Comparison of ENCODE assay signal across 1 cellular context in the genomic region with DNA sequence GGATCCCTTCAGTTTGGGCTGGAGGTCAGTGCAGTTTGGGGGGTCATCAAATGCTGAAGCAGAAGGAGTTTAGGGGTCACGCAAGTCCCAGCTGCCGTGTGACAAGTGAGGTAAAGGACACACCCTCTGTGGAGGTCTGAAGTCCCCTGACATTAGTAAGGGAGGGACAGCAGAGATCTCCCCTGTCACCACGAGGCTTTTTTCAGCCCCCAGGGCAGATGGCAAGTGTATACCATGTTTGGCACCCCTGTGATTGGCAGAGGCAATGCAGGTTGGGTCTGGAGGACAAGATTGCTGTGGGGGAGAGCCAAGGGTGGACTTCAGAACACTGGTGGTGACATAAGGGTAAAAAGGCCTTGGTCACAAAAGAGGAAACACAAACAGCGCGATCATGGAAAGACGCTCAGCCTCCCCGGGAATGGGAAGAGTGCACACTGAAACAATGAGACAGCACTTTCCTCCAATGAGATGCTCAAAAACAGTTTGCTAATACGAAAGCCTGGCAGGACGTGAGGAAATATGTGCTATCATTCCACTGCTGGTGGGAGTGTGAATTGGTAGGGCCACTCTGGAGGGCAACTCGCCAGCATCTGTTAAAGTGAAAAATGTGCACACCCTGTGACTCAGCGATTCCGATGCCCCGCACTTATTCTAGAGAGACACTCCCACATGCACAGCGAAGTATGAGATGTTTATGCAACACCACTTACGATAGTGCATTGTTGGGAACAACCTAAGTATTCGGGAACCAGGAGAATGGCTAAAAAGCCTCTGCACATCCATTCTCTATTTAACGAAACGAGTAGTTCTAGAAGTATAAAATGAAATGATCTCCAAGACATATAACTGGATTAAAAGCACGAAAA.
TF ChIP-seq lines count a peak whose summit lies in the region.

No MANE protein-coding gene starts in this region.

TF ChIP-seq in HCT116, 20 proteins besides CTCF, POLR2A, EP300 and RAD21 (continued from another document):
- TF ChIP-seq ATF3 (IDR thresholded peaks at IDR 0.05) (no peak), EZH2phosphoT487 (IDR thresholded peaks at IDR 0.05; ENCODE audit: borderline replicate concordance) (no peak), POLR2AphosphoS5 (IDR thresholded peaks at IDR 0.05; ENCODE audit: low read depth, low read length) (peak; percentile 51; the same call in 1 of the 2 replicates), SIN3A (IDR thresholded peaks at IDR 0.05; ENCODE audit: low read depth) (peak; percentile 33; the same call in 1 of the 2 replicates), TCF7L2 (IDR thresholded peaks at IDR 0.05; ENCODE audit: borderline replicate concordance, extremely low read depth, insufficient read depth, insufficient read length) (no peak)
- TF ChIP-seq, protein P1, sequence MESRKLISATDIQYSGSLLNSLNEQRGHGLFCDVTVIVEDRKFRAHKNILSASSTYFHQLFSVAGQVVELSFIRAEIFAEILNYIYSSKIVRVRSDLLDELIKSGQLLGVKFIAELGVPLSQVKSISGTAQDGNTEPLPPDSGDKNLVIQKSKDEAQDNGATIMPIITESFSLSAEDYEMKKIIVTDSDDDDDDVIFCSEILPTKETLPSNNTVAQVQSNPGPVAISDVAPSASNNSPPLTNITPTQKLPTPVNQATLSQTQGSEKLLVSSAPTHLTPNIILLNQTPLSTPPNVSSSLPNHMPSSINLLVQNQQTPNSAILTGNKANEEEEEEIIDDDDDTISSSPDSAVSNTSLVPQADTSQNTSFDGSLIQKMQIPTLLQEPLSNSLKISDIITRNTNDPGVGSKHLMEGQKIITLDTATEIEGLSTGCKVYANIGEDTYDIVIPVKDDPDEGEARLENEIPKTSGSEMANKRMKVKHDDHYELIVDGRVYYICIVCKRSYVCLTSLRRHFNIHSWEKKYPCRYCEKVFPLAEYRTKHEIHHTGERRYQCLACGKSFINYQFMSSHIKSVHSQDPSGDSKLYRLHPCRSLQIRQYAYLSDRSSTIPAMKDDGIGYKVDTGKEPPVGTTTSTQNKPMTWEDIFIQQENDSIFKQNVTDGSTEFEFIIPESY (IDR thresholded peaks at IDR 0.05; ENCODE audit: extremely low read depth, insufficient replicate concordance, low read length): peak; percentile 29
